ENCODE assay signal across 8 cellular contexts in genomic region chr11:67120456-67120855, GRCh38. TPM values are rescaled to one million over a fixed set of nuclear protein-coding genes. Genes with fewer than 3 reads are reported as not detected.
A peak's percentile ranks its signal among the peaks of the same experiment; 100 is the strongest.
DNase-seq lines count a peak whose midpoint lies in the region; ATAC-seq and TF ChIP-seq lines count a peak whose summit lies in the region.

No MANE protein-coding gene starts in this region.

- no peak for ATAC-seq in T-cell (replicated peaks in 1 of 4)
- no peak for ATAC-seq in foreskin keratinocyte
- ATAC-seq in GM21717 (IDR thresholded peaks at IDR 0.05; ENCODE audit: unreplicated experiment): no peak

- peaks cover 14% of the 10 kb centered on the region for H3K36me3 Mint-ChIP-seq in T-cell

- TF ChIP-seq CTCF in foreskin keratinocyte (conservative IDR thresholded peaks at IDR 0.05): no peak

- DNase-seq in H7 (no peak), T-cell (no peak), foreskin keratinocyte (no peak), skeletal muscle cell (ENCODE audit: low read depth) (no peak), DMS114 treated with DMSO at 0.1 percent for 48 hours (lab: John Stamatoyannopoulos, UW; ENCODE audit: unreplicated experiment) (no peak), OCI-M2 (lab: John Stamatoyannopoulos, UW; ENCODE audit: unreplicated experiment) (no peak)
- no peak for DNase-seq in stimulated activated CD4-positive, alpha-beta T cell treated with anti-CD3 and anti-CD28 coated beads, Interleukin-4, amount 100 ng/mL, for 24 hours

- no peaks in the 10 kb centered on the region for H3K9me3 Mint-ChIP-seq in T-cell

- no peaks in the 10 kb centered on the region for H3K27me3 Mint-ChIP-seq in T-cell

- H3K27me3 ChIP-seq in H7 (ENCODE audit: control insufficient read depth, insufficient read depth, low read length) (peaks cover 2% of the 10 kb centered on the region; the same call in 1 of the 2 replicates), foreskin keratinocyte (no peaks in the 10 kb centered on the region)

- peaks cover 7% of the 10 kb centered on the region for H3K4me1 ChIP-seq in foreskin keratinocyte

- H3K27ac Mint-ChIP-seq in T-cell: peak overlapping the region; percentile 87 to 92

- H3K27ac ChIP-seq in foreskin keratinocyte: peak overlapping the region; percentile 78

- H3K4me1 Mint-ChIP-seq in T-cell: peaks cover 39 to 43% (median 40%) of the 10 kb centered on the region in 3 donors

- CTCF ChIA-PET in T-cell (lab: Charles Lee): no interaction called here

- peaks cover 2% of the 10 kb centered on the region; the same call in 1 of the 2 replicates for H3K36me3 ChIP-seq in H7 (replicated peaks; ENCODE audit: control insufficient read depth, insufficient read depth, low read length)

- peak overlapping the region; percentile 57 for H3K4me3 ChIP-seq in H7 (ENCODE audit: insufficient read depth, low read depth, low read length)
- peak overlapping the region; percentile 83 for H3K4me3 ChIP-seq in skeletal muscle cell (ENCODE audit: low read depth, low read length)

- H3K4me3 Mint-ChIP-seq in T-cell: peak overlapping the region; percentile 95 to 99 (median 98)

- POLR2A ChIA-PET in T-cell (lab: Charles Lee): interaction anchor here in 1 of 2 donors (0.6 kb wide), 1 partner anchor 10 kb away, joined by 4 read pairs; no protein-coding TSS in a partner anchor

RNA-seq across cellular contexts. Expression of gene KDM2A, which starts 1.4 kb away (rescaled TPM):
- total RNA-seq in H7 (2014; rRNA removed; shearing (Covaris generic)): 29.2 and 36.2 TPM in 2 replicates
- total RNA-seq in T-cell (100 to 1,000 TPM; 157 to 333 (median 178) TPM), foreskin keratinocyte (35.3 and 36.6 TPM in 2 replicates)
- 13.4 and 16.1 TPM in 2 replicates for polyA plus RNA-seq in foreskin keratinocyte
